ENCODE assay signal across 14 cellular contexts in genomic region chr2:219001100-219001576, GRCh38. TPM values are rescaled to one million over a fixed set of nuclear protein-coding genes. Genes with fewer than 3 reads are reported as not detected.
DNase-seq lines count a peak whose midpoint lies in the region; ATAC-seq, FAIRE-seq and TF ChIP-seq lines count a peak whose summit lies in the region.
"Had no signal": no experiment of that assay in that cellular context is flagged by ENCODE, and none has a peak within 500 bp of the region (broad histone marks: within the 10 kb centered on the region; RNA-seq: fewer than 3 reads in every experiment).

No MANE protein-coding gene starts in this region.

- CTCF ChIA-PET in CD8-positive, alpha-beta T cell (lab: Charles Lee): interaction anchor here (1.2 to 1.7 kb wide), 2 partner anchors 21 to 126 kb away, joined by 5 read pairs; no protein-coding TSS in a partner anchor
- CTCF ChIA-PET in endothelial cell of umbilical vein (lab: Charles Lee): interaction anchor here (1.1 to 8.0 kb wide), 4 partner anchors 20 to 187 kb away, joined by 4 to 56 read pairs (median 6); no protein-coding TSS in a partner anchor

- H3K27ac ChIP-seq in CD8-positive, alpha-beta T cell (ENCODE audit: low read depth, low read length): no peak overlapping the region
- H3K27ac ChIP-seq in HUES6 (ENCODE audit: low read depth, low read length) (no peak overlapping the region), endothelial cell of umbilical vein (ENCODE audit: insufficient read depth, low read depth, low read length) (no peak overlapping the region), pancreas (peak overlapping the region; percentile 92 to 97 (median 96)), brain microvascular endothelial cell (no peak overlapping the region)

- peaks cover 67% of the 10 kb centered on the region for H3K27me3 Mint-ChIP-seq in CD8-positive, alpha-beta T cell (ENCODE audit: low read depth)

- 9 to 10% methylated on average over 26 of the region's 26 CpGs for WGBS in pancreas, 2 donors

- FAIRE-seq in endothelial cell of umbilical vein (lab: Jason Lieb, UNC): no peak
- FAIRE-seq in pancreas (lab: Jason Lieb, UNC): no peak

- H3K79me2 ChIP-seq in endothelial cell of umbilical vein (ENCODE audit: control insufficient read depth, insufficient read depth, low read length): no peaks in the 10 kb centered on the region

- no peaks in the 10 kb centered on the region for H3K9me3 Mint-ChIP-seq in CD8-positive, alpha-beta T cell
- H3K9me3 Mint-ChIP-seq: activated CD4-positive, alpha-beta memory T cell treated with anti-CD3 and anti-CD28 coated beads for 36 hours; T-helper 1 cell treated with Interleukin-12 subunit alpha and Interleukin-12 subunit beta and Interleukin-4 antibody, amounts not matched to agents 30 μg/mL and 1 μg/mL, for 36 hours had no signal

- intact Hi-C loops in CD8-positive, alpha-beta T cell (cut with DNase I, micrococcal nuclease): no loop called here
- intact Hi-C loops in endothelial cell of umbilical vein (cut with micrococcal nuclease) (no loop called here), pancreas (cut with DNase I) (no loop called here)

- no peak overlapping the region for H2AFZ ChIP-seq in endothelial cell of umbilical vein (ENCODE audit: low read depth, low read length)

- BruUV-seq in endothelial cell of umbilical vein (replicated peaks; lab: Mats Ljungman, UMichigan): no TSS peak

- no peaks in the 10 kb centered on the region for H3K9me3 ChIP-seq in CD8-positive, alpha-beta T cell (ENCODE audit: low read length)
- H3K9me3 ChIP-seq in HUES6 (ENCODE audit: control insufficient read depth, insufficient read depth, low read depth, low read length): no peaks in the 10 kb centered on the region
- H3K9me3 ChIP-seq in endothelial cell of umbilical vein (replicated peaks; ENCODE audit: control insufficient read depth, insufficient read depth, low read length): no peaks in the 10 kb centered on the region
- no peaks in the 10 kb centered on the region for H3K9me3 ChIP-seq in pancreas

- H3K9me1 ChIP-seq in endothelial cell of umbilical vein (replicated peaks; ENCODE audit: control insufficient read depth, extremely low read depth, insufficient read depth, low read length): no peaks in the 10 kb centered on the region

- TF ChIP-seq POLR2A in endothelial cell of umbilical vein (IDR thresholded peaks at IDR 0.05; ENCODE audit: low read depth, low read length): no peak

- dilution Hi-C loops in endothelial cell of umbilical vein (cut with MboI; ENCODE audit: extremely low pct_ligation_motif_present, low sequenced_read_pairs): no loop called here

- POLR2A ChIA-PET in CD8-positive, alpha-beta T cell (lab: Charles Lee): no interaction called here
- POLR2A ChIA-PET in endothelial cell of umbilical vein (lab: Charles Lee): no interaction called here

- H3K9ac ChIP-seq in HUES6 (ENCODE audit: low read length) (no peak overlapping the region), endothelial cell of umbilical vein (replicated peaks; ENCODE audit: extremely low read depth, insufficient read depth, low read length) (no peak overlapping the region)

- no peak overlapping the region for H3K27ac Mint-ChIP-seq in CD8-positive, alpha-beta T cell
- H3K27ac Mint-ChIP-seq: activated CD4-positive, alpha-beta memory T cell treated with anti-CD3 and anti-CD28 coated beads for 36 hours; T-helper 1 cell treated with Interleukin-12 subunit alpha and Interleukin-12 subunit beta and Interleukin-4 antibody, amounts not matched to agents 30 μg/mL and 1 μg/mL, for 36 hours had no signal

- no peaks in the 10 kb centered on the region for H4K20me1 ChIP-seq in endothelial cell of umbilical vein (replicated peaks; ENCODE audit: control insufficient read depth, extremely low read depth, insufficient read depth, low read length)

- H3K4me3 Mint-ChIP-seq in CD8-positive, alpha-beta T cell: peak overlapping the region; percentile 29
- H3K4me3 Mint-ChIP-seq: activated CD4-positive, alpha-beta memory T cell treated with anti-CD3 and anti-CD28 coated beads for 36 hours; T-helper 1 cell treated with Interleukin-12 subunit alpha and Interleukin-12 subunit beta and Interleukin-4 antibody, amounts not matched to agents 30 μg/mL and 1 μg/mL, for 36 hours had no signal

- H3K4me1 Mint-ChIP-seq in CD8-positive, alpha-beta T cell (ENCODE audit: low read depth): peaks cover 16% of the 10 kb centered on the region

- DNase-seq in CD8-positive, alpha-beta T cell: no peak
- DNase-seq in endothelial cell of umbilical vein (ENCODE audit: low read depth, low spot score) (no peak), pancreas (peak in 1 of 6 donors; percentile 37), activated gamma-delta T cell treated with Interleukin-2 at 50 U/mL for 16 hours (no peak), brain microvascular endothelial cell (no peak), NCI-H2107 treated with DMSO at 0.1 percent for 48 hours (lab: John Stamatoyannopoulos, UW; ENCODE audit: unreplicated experiment) (no peak)
- DNase-seq: Kasumi-1, NCI-H2227 treated with DMSO at 0.1 percent for 48 hours had no signal

- no peak for ATAC-seq in CD8-positive, alpha-beta T cell
- ATAC-seq in pancreas (peak in 1 of 4 donors; percentile 0), HG03521 (IDR thresholded peaks at IDR 0.05; ENCODE audit: unreplicated experiment) (no peak)
- ATAC-seq: Panc1 had no signal

- in situ Hi-C loops in brain microvascular endothelial cell (cut with HindIII; ENCODE audit: low pct_ligation_motif_present, low sequenced_read_pairs): no loop called here

- H3K36me3 Mint-ChIP-seq in CD8-positive, alpha-beta T cell: no peaks in the 10 kb centered on the region
- H3K36me3 Mint-ChIP-seq: activated CD4-positive, alpha-beta memory T cell treated with anti-CD3 and anti-CD28 coated beads for 36 hours had no signal

- H3K4me2 ChIP-seq in endothelial cell of umbilical vein (ENCODE audit: insufficient read depth, low read length): no peak overlapping the region

- no peaks in the 10 kb centered on the region for H3K36me3 ChIP-seq in CD8-positive, alpha-beta T cell (ENCODE audit: insufficient read depth, low read length)
- H3K36me3 ChIP-seq in HUES6 (ENCODE audit: control insufficient read depth, insufficient read depth, low read length): no peaks in the 10 kb centered on the region
- no peaks in the 10 kb centered on the region for H3K36me3 ChIP-seq in endothelial cell of umbilical vein (ENCODE audit: control insufficient read depth in 2 of 2, extremely low read depth in 1 of 2, insufficient read depth in 2 of 2, low read length in 2 of 2)
- no peaks in the 10 kb centered on the region for H3K36me3 ChIP-seq in pancreas
- no peaks in the 10 kb centered on the region for H3K36me3 ChIP-seq in brain microvascular endothelial cell (replicated peaks)

- TF ChIP-seq CTCF in CD8-positive, alpha-beta T cell (IDR thresholded peaks at IDR 0.05): no peak
- TF ChIP-seq CTCF in endothelial cell of umbilical vein (IDR thresholded peaks at IDR 0.05; ENCODE audit: extremely low read depth in 1 of 2, insufficient read depth in 1 of 2, low read depth in 1 of 2, low read length in 2 of 2) (no peak), pancreas (IDR thresholded peaks at IDR 0.05) (no peak), brain microvascular endothelial cell (IDR thresholded peaks at IDR 0.05; ENCODE audit: low read depth, low read length, missing control alignments) (no peak)

- peaks cover 28% of the 10 kb centered on the region for H3K4me1 ChIP-seq in CD8-positive, alpha-beta T cell (ENCODE audit: insufficient read depth, low read length)
- H3K4me1 ChIP-seq in HUES6 (ENCODE audit: control insufficient read depth, insufficient read depth, low read length): peaks cover 41% of the 10 kb centered on the region
- no peaks in the 10 kb centered on the region for H3K4me1 ChIP-seq in endothelial cell of umbilical vein (ENCODE audit: control insufficient read depth, extremely low read depth, insufficient read depth, low read length)
- peaks cover 3 to 21% (median 7%) of the 10 kb centered on the region in 3 donors for H3K4me1 ChIP-seq in pancreas

- no peak overlapping the region for H3K4me3 ChIP-seq in CD8-positive, alpha-beta T cell (ENCODE audit: low read depth, low read length)
- H3K4me3 ChIP-seq in HUES6 (ENCODE audit: low read depth, low read length) (peak overlapping the region; percentile 62), endothelial cell of umbilical vein (replicated peaks in 1 of 3; ENCODE audit: insufficient read depth in 1 of 3, low read depth in 1 of 3, low read length in 3 of 3) (no peak overlapping the region), pancreas (peak overlapping the region; percentile 46 to 83 (median 59)), brain microvascular endothelial cell (ENCODE audit: low read depth, low read length) (no peak overlapping the region)

- H3K27me3 ChIP-seq in CD8-positive, alpha-beta T cell (ENCODE audit: insufficient read depth, low read length): peaks cover 38% of the 10 kb centered on the region
- H3K27me3 ChIP-seq in HUES6 (ENCODE audit: control insufficient read depth, insufficient read depth, low read length) (peaks cover 99% of the 10 kb centered on the region), endothelial cell of umbilical vein (ENCODE audit: control insufficient read depth in 2 of 2, insufficient read depth in 2 of 2, low read length in 2 of 2) (peaks cover 63 to 67% of the 10 kb centered on the region in 2 experiments), pancreas (no peaks in the 10 kb centered on the region), brain microvascular endothelial cell (replicated peaks) (peaks cover 80% of the 10 kb centered on the region)

RNA-seq across cellular contexts. Expression of gene CRYBA2, which starts 7.9 kb away (rescaled TPM):
- total RNA-seq in CD8-positive, alpha-beta T cell: not detected
- total RNA-seq in endothelial cell of umbilical vein (not detected in 2 replicates), pancreas (10 to 100 TPM in 2 of 6 donors, 1 to 10 TPM in 4; 3.7 to 29.6 (median 7.4) TPM)
- polyA plus RNA-seq in endothelial cell of umbilical vein (not detected in 2 replicates), pancreas (100 to 1,000 TPM in 1 of 2 donors, 10 to 100 TPM in 1; 66.3 to 314 TPM)
- polyA plus RNA-seq in endothelial cell of umbilical vein (2011; cell fraction: cytosol; rRNA removed): not detected in 2 replicates
- not detected in 2 replicates for polyA plus RNA-seq in endothelial cell of umbilical vein (2011; cell fraction: nucleus; rRNA removed)
- polyA plus RNA-seq in endothelial cell of umbilical vein (2012): not detected in 2 replicates
- not detected in 2 replicates for polyA minus RNA-seq in endothelial cell of umbilical vein
- not detected for polyA minus RNA-seq in endothelial cell of umbilical vein (2011; cell fraction: cytosol; rRNA and poly(A)+ RNA removed)
- polyA minus RNA-seq in endothelial cell of umbilical vein (2011; cell fraction: nucleus; rRNA and poly(A)+ RNA removed): not detected in 2 replicates
- total RNA-seq: activated CD4-positive, alpha-beta memory T cell treated with anti-CD3 and anti-CD28 coated beads for 36 hours; cardiac septum had no signal

RNA-seq across cellular contexts. Expression of gene FEV, which starts 16.2 kb away (rescaled TPM):
- total RNA-seq in CD8-positive, alpha-beta T cell: not detected
- total RNA-seq in endothelial cell of umbilical vein (not detected in 2 replicates), pancreas (1 to 10 TPM in 2 of 6 donors, under 1 TPM in 4; 0.35 to 3.1 (median 0.72) TPM)
- polyA plus RNA-seq in endothelial cell of umbilical vein (not detected in 2 replicates), pancreas (10 to 100 TPM in 1 of 2 donors, 1 to 10 TPM in 1; 3.9 to 32.6 TPM)
- polyA plus RNA-seq in endothelial cell of umbilical vein (2011; cell fraction: cytosol; rRNA removed): 0.06 TPM in 1 of 2 replicates, not detected in the other
- polyA plus RNA-seq in endothelial cell of umbilical vein (2011; cell fraction: nucleus; rRNA removed): 0.08 TPM in 1 of 2 replicates, not detected in the other
- polyA plus RNA-seq in endothelial cell of umbilical vein (2012): not detected in 2 replicates
- not detected in 2 replicates for polyA minus RNA-seq in endothelial cell of umbilical vein
- polyA minus RNA-seq in endothelial cell of umbilical vein (2011; cell fraction: cytosol; rRNA and poly(A)+ RNA removed): not detected
- polyA minus RNA-seq in endothelial cell of umbilical vein (2011; cell fraction: nucleus; rRNA and poly(A)+ RNA removed): not detected in 2 replicates
- total RNA-seq: activated CD4-positive, alpha-beta memory T cell treated with anti-CD3 and anti-CD28 coated beads for 36 hours; cardiac septum had no signal

RNA-seq across cellular contexts. Expression of gene CFAP65, which starts 40.2 kb away (rescaled TPM):
- total RNA-seq in CD8-positive, alpha-beta T cell: not detected
- total RNA-seq in endothelial cell of umbilical vein: not detected in 2 replicates
- 0.03 TPM in 1 of 2 replicates, not detected in the other for polyA plus RNA-seq in endothelial cell of umbilical vein
- polyA plus RNA-seq in endothelial cell of umbilical vein (2011; cell fraction: cytosol; rRNA removed): not detected in 2 replicates
- polyA plus RNA-seq in endothelial cell of umbilical vein (2011; cell fraction: nucleus; rRNA removed): 0.03 TPM in 1 of 2 replicates, not detected in the other
- polyA plus RNA-seq in endothelial cell of umbilical vein (2012): 0.08 TPM in 1 of 2 replicates, not detected in the other
- not detected in 2 replicates for polyA minus RNA-seq in endothelial cell of umbilical vein
- not detected for polyA minus RNA-seq in endothelial cell of umbilical vein (2011; cell fraction: cytosol; rRNA and poly(A)+ RNA removed)
- 0.14 TPM in 1 of 2 replicates, not detected in the other for polyA minus RNA-seq in endothelial cell of umbilical vein (2011; cell fraction: nucleus; rRNA and poly(A)+ RNA removed)
- total RNA-seq in pancreas: under 1 TPM; 0.06 to 0.22 (median 0.12) TPM
- polyA plus RNA-seq in pancreas: under 1 TPM; 0.19 to 0.38 TPM
- total RNA-seq: activated CD4-positive, alpha-beta memory T cell treated with anti-CD3 and anti-CD28 coated beads for 36 hours; cardiac septum had no signal

RNA-seq across cellular contexts. Expression of gene CDK5R2, which starts 41.7 kb away (rescaled TPM):
- total RNA-seq in CD8-positive, alpha-beta T cell: not detected
- total RNA-seq in endothelial cell of umbilical vein (not detected in 2 replicates), pancreas (1 to 10 TPM in 2 of 6 donors, under 1 TPM in 4; 0.19 to 1.7 (median 0.65) TPM)
- polyA plus RNA-seq in endothelial cell of umbilical vein (0.03 TPM in 1 of 2 replicates, not detected in the other), pancreas (1 to 10 TPM; 4.2 to 8.6 TPM)
- not detected in 2 replicates for polyA plus RNA-seq in endothelial cell of umbilical vein (2011; cell fraction: cytosol; rRNA removed)
- polyA plus RNA-seq in endothelial cell of umbilical vein (2011; cell fraction: nucleus; rRNA removed): not detected in 2 replicates
- not detected in 2 replicates for polyA plus RNA-seq in endothelial cell of umbilical vein (2012)
- not detected in 2 replicates for polyA minus RNA-seq in endothelial cell of umbilical vein
- polyA minus RNA-seq in endothelial cell of umbilical vein (2011; cell fraction: cytosol; rRNA and poly(A)+ RNA removed): not detected
- not detected in 2 replicates for polyA minus RNA-seq in endothelial cell of umbilical vein (2011; cell fraction: nucleus; rRNA and poly(A)+ RNA removed)
- total RNA-seq: activated CD4-positive, alpha-beta memory T cell treated with anti-CD3 and anti-CD28 coated beads for 36 hours; cardiac septum had no signal

RNA-seq across cellular contexts. Expression of gene IHH, which starts 59.6 kb away (rescaled TPM):
- not detected for total RNA-seq in CD8-positive, alpha-beta T cell
- total RNA-seq in endothelial cell of umbilical vein (0.37 TPM in 1 of 2 replicates, not detected in the other), pancreas (under 1 TPM in 2 of 6 donors, not detected in 4; 0.09 to 0.19 TPM)
- polyA plus RNA-seq in endothelial cell of umbilical vein (0.03 TPM in 1 of 2 replicates, not detected in the other), pancreas (under 1 TPM in 1 of 2 donors, not detected in 1; 0.09 TPM)
- not detected in 2 replicates for polyA plus RNA-seq in endothelial cell of umbilical vein (2011; cell fraction: cytosol; rRNA removed)
- polyA plus RNA-seq in endothelial cell of umbilical vein (2011; cell fraction: nucleus; rRNA removed): 0.09 and 0.10 TPM in 2 replicates
- not detected in 2 replicates for polyA plus RNA-seq in endothelial cell of umbilical vein (2012)
- polyA minus RNA-seq in endothelial cell of umbilical vein: 0.17 TPM in 1 of 2 replicates, not detected in the other
- not detected for polyA minus RNA-seq in endothelial cell of umbilical vein (2011; cell fraction: cytosol; rRNA and poly(A)+ RNA removed)
- 0.29 and 0.34 TPM in 2 replicates for polyA minus RNA-seq in endothelial cell of umbilical vein (2011; cell fraction: nucleus; rRNA and poly(A)+ RNA removed)
- total RNA-seq: cardiac septum had no signal

Comparison
In these comparisons a context has a peak if more than half of its experiments do, and no peak if none do; other contexts are left out.
1. H3K27ac ChIP-seq: peak in pancreas (4 of 4); none in CD8-positive, alpha-beta T cell (single experiment), HUES6 (single experiment), endothelial cell of umbilical vein (single experiment) and brain microvascular endothelial cell (single experiment).
2. H3K4me3 ChIP-seq: peak in HUES6 (single experiment) and pancreas (4 of 4); none in CD8-positive, alpha-beta T cell (single experiment), endothelial cell of umbilical vein (0 of 3) and brain microvascular endothelial cell (single experiment).